In genomic region chr6:56984884-56985283, GRCh38 we compare ENCODE assay signal across 2 cellular contexts.
TF ChIP-seq lines count a peak whose summit lies in the region.

No MANE protein-coding gene starts in this region.

TF ChIP-seq in HCT116, 20 proteins besides CTCF, POLR2A, EP300 and RAD21 (continued from another document):
- no peak for TF ChIP-seq YY1 (IDR thresholded peaks at IDR 0.05; ENCODE audit: extremely low read depth, insufficient replicate concordance, low read depth, low read length)
- no peak for TF ChIP-seq CEBPB (IDR thresholded peaks at IDR 0.05; ENCODE audit: low read depth)
- TF ChIP-seq POLR2AphosphoS5 (IDR thresholded peaks at IDR 0.05; ENCODE audit: low read depth, low read length) = no peak
- TF ChIP-seq FOSL1 (IDR thresholded peaks at IDR 0.05; ENCODE audit: low read depth) = no peak
- TF ChIP-seq JUND (IDR thresholded peaks at IDR 0.05) = no peak
- TF ChIP-seq, protein P1, sequence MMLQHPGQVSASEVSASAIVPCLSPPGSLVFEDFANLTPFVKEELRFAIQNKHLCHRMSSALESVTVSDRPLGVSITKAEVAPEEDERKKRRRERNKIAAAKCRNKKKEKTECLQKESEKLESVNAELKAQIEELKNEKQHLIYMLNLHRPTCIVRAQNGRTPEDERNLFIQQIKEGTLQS (IDR thresholded peaks at IDR 0.05) = no peak

TF ChIP-seq in K562, 482 proteins besides CTCF, POLR2A, EP300 and RAD21 (continued from another document):
- TF ChIP-seq HINFP (tag; conservative IDR thresholded peaks at IDR 0.05; ENCODE audit: low read depth) (no peak), HNRNPLL (IDR thresholded peaks at IDR 0.05; ENCODE audit: low read depth, low read length, poor library complexity, severe bottlenecking) (no peak), DLX4 (CRISPR knock-in tag; IDR thresholded peaks at IDR 0.05) (no peak), ZNF263 (CRISPR knock-in tag; IDR thresholded peaks at IDR 0.05; ENCODE audit: borderline replicate concordance) (no peak), NR2C2 (CRISPR knock-in tag; IDR thresholded peaks at IDR 0.05) (no peak), NR2C2 (tag; IDR thresholded peaks at IDR 0.05) (no peak), CTBP1 (IDR thresholded peaks at IDR 0.05; ENCODE audit: borderline replicate concordance) (no peak), SMC3 (conservative IDR thresholded peaks at IDR 0.05; ENCODE audit: insufficient read depth, low read depth, low read length) (no peak), HBP1 (CRISPR knock-in tag; IDR thresholded peaks at IDR 0.05) (no peak), ZNF586 (CRISPR knock-in tag; conservative IDR thresholded peaks at IDR 0.05) (no peak), ZNF766 (CRISPR knock-in tag; conservative IDR thresholded peaks at IDR 0.05) (no peak), ETV5 (CRISPR knock-in tag; IDR thresholded peaks at IDR 0.05; ENCODE audit: low read depth) (no peak), GABPB1 (CRISPR knock-in tag; IDR thresholded peaks at IDR 0.05) (no peak), POLR2AphosphoS5 (IDR thresholded peaks at IDR 0.05; ENCODE audit: control insufficient read depth, insufficient read depth, low read depth, low read length) (no peak)
- TF ChIP-seq, protein P2, sequence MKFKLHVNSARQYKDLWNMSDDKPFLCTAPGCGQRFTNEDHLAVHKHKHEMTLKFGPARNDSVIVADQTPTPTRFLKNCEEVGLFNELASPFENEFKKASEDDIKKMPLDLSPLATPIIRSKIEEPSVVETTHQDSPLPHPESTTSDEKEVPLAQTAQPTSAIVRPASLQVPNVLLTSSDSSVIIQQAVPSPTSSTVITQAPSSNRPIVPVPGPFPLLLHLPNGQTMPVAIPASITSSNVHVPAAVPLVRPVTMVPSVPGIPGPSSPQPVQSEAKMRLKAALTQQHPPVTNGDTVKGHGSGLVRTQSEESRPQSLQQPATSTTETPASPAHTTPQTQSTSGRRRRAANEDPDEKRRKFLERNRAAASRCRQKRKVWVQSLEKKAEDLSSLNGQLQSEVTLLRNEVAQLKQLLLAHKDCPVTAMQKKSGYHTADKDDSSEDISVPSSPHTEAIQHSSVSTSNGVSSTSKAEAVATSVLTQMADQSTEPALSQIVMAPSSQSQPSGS (CRISPR knock-in tag; IDR thresholded peaks at IDR 0.05) = no peak
- TF ChIP-seq, protein P3, sequence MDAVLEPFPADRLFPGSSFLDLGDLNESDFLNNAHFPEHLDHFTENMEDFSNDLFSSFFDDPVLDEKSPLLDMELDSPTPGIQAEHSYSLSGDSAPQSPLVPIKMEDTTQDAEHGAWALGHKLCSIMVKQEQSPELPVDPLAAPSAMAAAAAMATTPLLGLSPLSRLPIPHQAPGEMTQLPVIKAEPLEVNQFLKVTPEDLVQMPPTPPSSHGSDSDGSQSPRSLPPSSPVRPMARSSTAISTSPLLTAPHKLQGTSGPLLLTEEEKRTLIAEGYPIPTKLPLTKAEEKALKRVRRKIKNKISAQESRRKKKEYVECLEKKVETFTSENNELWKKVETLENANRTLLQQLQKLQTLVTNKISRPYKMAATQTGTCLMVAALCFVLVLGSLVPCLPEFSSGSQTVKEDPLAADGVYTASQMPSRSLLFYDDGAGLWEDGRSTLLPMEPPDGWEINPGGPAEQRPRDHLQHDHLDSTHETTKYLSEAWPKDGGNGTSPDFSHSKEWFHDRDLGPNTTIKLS (IDR thresholded peaks at IDR 0.05; ENCODE audit: borderline replicate concordance, low read depth) = no peak
